In the genomic region with DNA sequence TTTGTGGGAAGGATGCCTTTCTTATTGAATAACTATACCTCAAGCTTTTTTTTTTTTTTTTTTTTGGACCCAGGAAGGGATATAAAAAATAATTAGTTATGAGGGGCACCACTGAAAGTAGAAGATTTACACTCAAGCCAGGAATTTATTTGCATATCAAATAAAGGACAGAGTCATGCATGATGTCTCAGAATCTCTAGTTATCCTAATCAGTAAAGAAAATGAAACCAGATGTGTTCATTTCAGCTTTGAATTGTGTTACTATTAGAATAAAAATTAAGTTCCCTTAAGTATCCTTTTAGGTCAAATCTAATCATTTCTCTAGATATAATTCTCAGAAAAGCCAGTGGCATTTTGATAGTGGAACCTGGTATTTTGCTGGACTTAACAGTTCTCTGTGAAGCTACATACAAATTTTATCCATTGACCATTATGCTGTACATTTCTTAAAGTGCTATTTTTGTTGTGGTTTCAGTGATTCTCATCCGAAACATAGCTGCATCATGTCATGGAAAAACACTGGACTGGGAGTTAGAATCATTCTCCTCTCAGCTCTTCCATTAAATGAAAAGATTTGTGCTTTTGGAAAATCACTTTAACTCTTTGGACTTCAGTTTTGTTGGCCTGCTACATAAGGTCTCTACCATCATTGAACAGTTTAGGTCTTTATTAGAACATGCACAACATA, we compare ENCODE assay signal across 13 cellular contexts.
"Had no signal": no experiment of that assay in that cellular context is flagged by ENCODE, and none has a peak within 500 bp of the region (broad histone marks: within the 10 kb centered on the region; RNA-seq: fewer than 3 reads in every experiment).

No MANE protein-coding gene starts in this region.

- H3K79me2 ChIP-seq: hepatocyte had no signal

- H3K4me1 ChIP-seq: pancreas, upper lobe of left lung had no signal

- H3K9me3 ChIP-seq: pancreas, spleen, upper lobe of left lung had no signal

- H2AFZ ChIP-seq: hepatocyte had no signal

- H3K4me2 ChIP-seq: hepatocyte had no signal

- H3K27me3 ChIP-seq: hepatocyte, pancreas, spleen, upper lobe of left lung had no signal

- H3K36me3 ChIP-seq: pancreas, spleen, upper lobe of left lung had no signal

- H3K27ac ChIP-seq: hepatocyte, pancreas, upper lobe of left lung had no signal

- DNase-seq: activated CD4-positive, alpha-beta T cell treated with anti-CD3 and anti-CD28 coated beads, Interleukin-2, amount 10 ng/mL, durations not matched to agents 24 days and 14 days; activated CD4-positive, CD25-positive, alpha-beta regulatory T cell; activated naive CD8-positive, alpha-beta T cell treated with anti-CD3 and anti-CD28 coated beads for 36 hours; cerebellar nuclear complex; endodermal cell; islet precursor cell; naive thymus-derived CD4-positive, alpha-beta T cell; pancreas; spleen; stimulated activated naive CD8-positive, alpha-beta T cell treated with anti-CD3 and anti-CD28 coated beads, Interleukin-15, amount 100 ng/mL, for 72 hours; T-helper 17 cell; upper lobe of left lung had no signal

- H3K4me3 ChIP-seq: hepatocyte, pancreas, spleen, upper lobe of left lung had no signal
